Comparison of ENCODE assay signal across 8 cellular contexts in genomic region chr22:39242809-39243442, GRCh38. TPM values are rescaled to one million over a fixed set of nuclear protein-coding genes. Genes with fewer than 3 reads are reported as not detected.
DNase-seq lines count a peak whose midpoint lies in the region; ATAC-seq and TF ChIP-seq lines count a peak whose summit lies in the region.

No MANE protein-coding gene starts in this region.

- H3K9me3 Mint-ChIP-seq in activated CD4-positive, alpha-beta T cell treated with anti-CD3 and anti-CD28 coated beads, Interleukin-2, amount 10 ng/mL, durations not matched to agents 7 days and 5 days: no peaks in the 10 kb centered on the region

- H2AFZ ChIP-seq in parathyroid adenoma: peak overlapping the region; percentile 62

- H3K36me3 ChIP-seq in parathyroid adenoma (ENCODE audit: control insufficient read depth, insufficient read depth, low read length): no peaks in the 10 kb centered on the region

- H3K27ac ChIP-seq in epithelial cell of prostate (peak overlapping the region; percentile 76), parathyroid adenoma (peak overlapping the region; percentile 83)

- H3K4me3 Mint-ChIP-seq in activated CD4-positive, alpha-beta T cell treated with anti-CD3 and anti-CD28 coated beads, Interleukin-2, amount 10 ng/mL, durations not matched to agents 7 days and 5 days: peak overlapping the region; percentile 69

- peak overlapping the region; percentile 81 for H3K4me3 ChIP-seq in parathyroid adenoma (ENCODE audit: low read depth, low read length)

- peaks cover 18% of the 10 kb centered on the region for H3K4me1 ChIP-seq in parathyroid adenoma

- peaks cover 2% of the 10 kb centered on the region for H3K79me2 ChIP-seq in parathyroid adenoma

- peak overlapping the region; percentile 67 for H3K9ac ChIP-seq in parathyroid adenoma

- peaks cover 61% of the 10 kb centered on the region for H3K27me3 Mint-ChIP-seq in activated CD4-positive, alpha-beta T cell treated with anti-CD3 and anti-CD28 coated beads, Interleukin-2, amount 10 ng/mL, durations not matched to agents 7 days and 5 days

- H3K4me1 Mint-ChIP-seq in activated CD4-positive, alpha-beta T cell treated with anti-CD3 and anti-CD28 coated beads, Interleukin-2, amount 10 ng/mL, durations not matched to agents 7 days and 5 days: peaks cover 39% of the 10 kb centered on the region

- peak overlapping the region; percentile 95 for H3K4me2 ChIP-seq in parathyroid adenoma (ENCODE audit: low read length)

- no peaks in the 10 kb centered on the region for H3K27me3 ChIP-seq in parathyroid adenoma (ENCODE audit: control insufficient read depth, insufficient read depth, low read length)

- CTCF ChIA-PET in activated CD4-positive, alpha-beta T cell treated with anti-CD3 and anti-CD28 coated beads, Interleukin-2, amount 10 ng/mL, durations not matched to agents 7 days and 5 days (lab: Charles Lee): interaction anchor here (1.3 kb wide), 1 partner anchor 68 kb away, joined by 3 read pairs; no protein-coding TSS in a partner anchor

- DNase-seq in NCI-H146 (lab: John Stamatoyannopoulos, UW) (peak; percentile 44), NCI-H146 treated with DMSO at 0.1 percent for 48 hours (lab: John Stamatoyannopoulos, UW; ENCODE audit: unreplicated experiment) (no peak), epithelial cell of prostate (ENCODE audit: low read depth, low spot score) (no peak), HUDEP-2 (lab: John Stamatoyannopoulos, UW; ENCODE audit: unreplicated experiment in 76 of 76) (no peak)
- no peak for DNase-seq in activated CD4-positive, alpha-beta T cell treated with anti-CD3 and anti-CD28 coated beads, Interleukin-2, amount 10 ng/mL, durations not matched to agents 7 days and 5 days

- POLR2A ChIA-PET in activated CD4-positive, alpha-beta T cell treated with anti-CD3 and anti-CD28 coated beads, Interleukin-2, amount 10 ng/mL, durations not matched to agents 7 days and 5 days (lab: Charles Lee): no interaction called here

- ATAC-seq in GM18502 (IDR thresholded peaks at IDR 0.05; ENCODE audit: poor library complexity, unreplicated experiment) (no peak), HG02623 (IDR thresholded peaks at IDR 0.05; ENCODE audit: unreplicated experiment) (no peak)

- TF ChIP-seq CTCF in parathyroid adenoma (IDR thresholded peaks at IDR 0.05): no peak

- peak overlapping the region; percentile 68 for H3K27ac Mint-ChIP-seq in activated CD4-positive, alpha-beta T cell treated with anti-CD3 and anti-CD28 coated beads, Interleukin-2, amount 10 ng/mL, durations not matched to agents 7 days and 5 days

- no peaks in the 10 kb centered on the region for H3K9me3 ChIP-seq in parathyroid adenoma (ENCODE audit: control insufficient read depth, low read length)

- no peaks in the 10 kb centered on the region for H3K36me3 Mint-ChIP-seq in activated CD4-positive, alpha-beta T cell treated with anti-CD3 and anti-CD28 coated beads, Interleukin-2, amount 10 ng/mL, durations not matched to agents 7 days and 5 days (ENCODE audit: low read depth)

RNA-seq across cellular contexts. Expression of gene PDGFB, which starts 1.9 kb away (rescaled TPM):
- 1 to 10 TPM in 1 of 2 experiments, under 1 TPM in 1; 0.89 to 1.1 TPM for total RNA-seq in activated CD4-positive, alpha-beta T cell treated with anti-CD3 and anti-CD28 coated beads, Interleukin-2, amount 10 ng/mL, durations not matched to agents 7 days and 5 days
